ENCODE assay signal across 13 cellular contexts in the genomic region with DNA sequence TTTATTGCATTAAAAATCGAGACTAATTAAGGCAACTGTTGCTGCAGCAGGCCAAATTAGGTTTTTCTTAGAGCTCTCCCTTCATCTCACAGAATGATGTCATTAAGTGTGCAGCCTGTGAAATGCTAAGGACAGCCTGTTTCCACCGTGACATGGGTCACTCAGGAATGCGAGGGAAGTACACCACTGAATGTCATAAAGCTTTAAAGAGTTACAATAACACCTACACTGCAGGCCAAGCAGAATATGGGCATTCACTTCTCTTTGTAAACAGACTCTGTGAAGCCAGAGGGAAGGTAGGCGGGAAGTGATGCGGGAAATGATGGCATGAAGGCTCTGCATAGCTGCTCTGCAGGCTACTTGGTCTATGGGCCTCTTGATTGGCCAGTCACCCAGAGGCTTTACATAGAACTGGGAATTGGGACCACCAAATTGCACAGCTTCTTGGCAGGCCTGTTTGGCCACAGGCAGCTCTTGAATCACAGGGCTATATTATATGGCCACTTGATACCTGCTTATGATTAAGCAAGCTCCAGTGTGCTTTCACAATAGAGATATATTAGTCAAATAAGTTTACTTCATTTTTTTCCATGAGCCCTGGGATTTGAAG. TPM values are rescaled to one million over a fixed set of nuclear protein-coding genes. Genes with fewer than 3 reads are reported as not detected.
DNase-seq lines count a peak whose midpoint lies in the region; ATAC-seq and TF ChIP-seq lines count a peak whose summit lies in the region.
"Had no signal": no experiment of that assay in that cellular context is flagged by ENCODE, and none has a peak within 500 bp of the region (broad histone marks: within the 10 kb centered on the region; RNA-seq: fewer than 3 reads in every experiment).

No MANE protein-coding gene starts in this region.

- peaks cover 7% of the 10 kb centered on the region for H3K27me3 Mint-ChIP-seq in endodermal cell (ENCODE audit: insufficient read depth)
- H3K27me3 Mint-ChIP-seq in activated CD4-positive, alpha-beta memory T cell treated with anti-CD3 and anti-CD28 coated beads for 36 hours = peaks cover 11% of the 10 kb centered on the region

- CTCF ChIA-PET in activated CD4-positive, alpha-beta memory T cell treated with anti-CD3 and anti-CD28 coated beads for 36 hours (lab: Charles Lee) = interaction anchor here (0.8 to 0.9 kb wide), 3 partner anchors 29 to 433 kb away, joined by 3 read pairs; no protein-coding TSS in a partner anchor

- POLR2A ChIA-PET in activated CD4-positive, alpha-beta memory T cell treated with anti-CD3 and anti-CD28 coated beads for 36 hours (lab: Charles Lee) = no interaction called here

- H3K36me3 Mint-ChIP-seq in endodermal cell (ENCODE audit: low read depth) = no peaks in the 10 kb centered on the region
- no peaks in the 10 kb centered on the region for H3K36me3 Mint-ChIP-seq in activated CD4-positive, alpha-beta memory T cell treated with anti-CD3 and anti-CD28 coated beads for 36 hours

- no peak overlapping the region for H3K27ac Mint-ChIP-seq in endodermal cell
- H3K27ac Mint-ChIP-seq in activated CD4-positive, alpha-beta memory T cell treated with anti-CD3 and anti-CD28 coated beads for 36 hours = no peak overlapping the region

- H3K27ac ChIP-seq in endodermal cell (ENCODE audit: low read depth, low read length) = no peak overlapping the region
- H3K27ac ChIP-seq: adrenal gland, esophagus muscularis mucosa had no signal

- in situ Hi-C loops in Caki2 (cut with HindIII; ENCODE audit: low pct_unique_long_range_greater_than_20kb, low sequenced_read_pairs) = no loop called here

- 65 to 75% methylated on average over 3 to 5 of the region's 5 CpGs for WGBS in endodermal cell (ENCODE audit: insufficient coverage in 1 of 2, insufficient read length in 1 of 2), 2 experiments

- H3K4me3 ChIP-seq in endodermal cell (ENCODE audit: low read length) (no peak overlapping the region), mucosa of descending colon (no peak overlapping the region)
- H3K4me3 ChIP-seq: adrenal gland, esophagus muscularis mucosa, K562 had no signal

- H3K9me3 ChIP-seq in endodermal cell (ENCODE audit: control insufficient read depth, low read length) (no peaks in the 10 kb centered on the region), mucosa of descending colon (no peaks in the 10 kb centered on the region)
- H3K9me3 ChIP-seq: adrenal gland, esophagus muscularis mucosa had no signal

- peaks cover 17% of the 10 kb centered on the region for H3K4me1 ChIP-seq in endodermal cell (ENCODE audit: control insufficient read depth, insufficient read depth, low read length)
- H3K4me1 ChIP-seq in mucosa of descending colon (ENCODE audit: low read depth) = no peaks in the 10 kb centered on the region
- H3K4me1 ChIP-seq: adrenal gland, esophagus muscularis mucosa had no signal

- peaks cover 37% of the 10 kb centered on the region for H3K4me1 Mint-ChIP-seq in endodermal cell
- H3K4me1 Mint-ChIP-seq in activated CD4-positive, alpha-beta memory T cell treated with anti-CD3 and anti-CD28 coated beads for 36 hours (ENCODE audit: low read depth) = no peaks in the 10 kb centered on the region

- intact Hi-C loops in mucosa of descending colon (cut with DNase I, micrococcal nuclease) = no loop called here
- intact Hi-C loops in activated CD4-positive, alpha-beta memory T cell treated with anti-CD3 and anti-CD28 coated beads for 36 hours (cut with micrococcal nuclease) = no loop called here

- H3K4me3 Mint-ChIP-seq in endodermal cell = no peak overlapping the region
- no peak overlapping the region for H3K4me3 Mint-ChIP-seq in activated CD4-positive, alpha-beta memory T cell treated with anti-CD3 and anti-CD28 coated beads for 36 hours

- H3K36me3 ChIP-seq in endodermal cell (ENCODE audit: control insufficient read depth, insufficient read depth, low read length) (no peaks in the 10 kb centered on the region), mucosa of descending colon (ENCODE audit: low read depth) (no peaks in the 10 kb centered on the region)
- H3K36me3 ChIP-seq: adrenal gland, esophagus muscularis mucosa had no signal

- TF ChIP-seq CTCF in endodermal cell (conservative IDR thresholded peaks at IDR 0.05) = no peak
- TF ChIP-seq CTCF in mucosa of descending colon (IDR thresholded peaks at IDR 0.05) = no peak

- ATAC-seq in mucosa of descending colon = peak; percentile 15
- ATAC-seq in HG03565 (IDR thresholded peaks at IDR 0.05; ENCODE audit: unreplicated experiment) = no peak
- no peak for ATAC-seq in HG03095 (IDR thresholded peaks at IDR 0.05; ENCODE audit: unreplicated experiment)
- ATAC-seq: K562, left ventricle myocardium superior had no signal

- DNase-seq in Caki2 (ENCODE audit: low read depth) (peak; percentile 66), LHCN-M2 (ENCODE audit: low read depth) (peak; percentile 48), endodermal cell (peak; percentile 78), mucosa of descending colon (no peak), NCI-H2107 treated with DMSO at 0.1 percent for 48 hours (lab: John Stamatoyannopoulos, UW; ENCODE audit: unreplicated experiment) (no peak)
- DNase-seq in activated CD4-positive, alpha-beta memory T cell treated with anti-CD3 and anti-CD28 coated beads for 36 hours = no peak
- DNase-seq: left ventricle myocardium superior, T-helper 1 cell had no signal

- H3K9me3 Mint-ChIP-seq in endodermal cell = no peaks in the 10 kb centered on the region
- no peaks in the 10 kb centered on the region for H3K9me3 Mint-ChIP-seq in activated CD4-positive, alpha-beta memory T cell treated with anti-CD3 and anti-CD28 coated beads for 36 hours

- no peaks in the 10 kb centered on the region for H3K27me3 ChIP-seq in endodermal cell (ENCODE audit: control insufficient read depth, insufficient read depth, low read length, poor library complexity, severe bottlenecking)
- H3K27me3 ChIP-seq: adrenal gland, esophagus muscularis mucosa had no signal

- no peak overlapping the region for H3K9ac ChIP-seq in endodermal cell (ENCODE audit: extremely low read depth, low read length, poor library complexity, severe bottlenecking)

RNA-seq across cellular contexts. Expression of a gene that starts 28.4 kb away (rescaled TPM):
- total RNA-seq in Caki2 (2014; rRNA removed; shearing (Covaris generic); ENCODE audit: low replicate concordance) = 33.1 and 55.5 TPM in 2 replicates
- total RNA-seq in LHCN-M2 (2014; rRNA removed) = 80.1 and 114 TPM in 2 replicates
- 132 TPM for polyA plus RNA-seq in LHCN-M2 (2012)
- total RNA-seq in endodermal cell = 10 to 100 TPM; 23.4 to 33.7 TPM
- 14.4 TPM for polyA plus RNA-seq in endodermal cell (2013, experiment 1 of 2)
- 15.6 TPM for polyA plus RNA-seq in endodermal cell (2013, experiment 2 of 2)
- total RNA-seq in mucosa of descending colon = 100 to 1,000 TPM in 1 of 3 donors, 10 to 100 TPM in 2; 47.5 to 102 (median 57.8) TPM
- total RNA-seq in activated CD4-positive, alpha-beta memory T cell treated with anti-CD3 and anti-CD28 coated beads for 36 hours = 10 to 100 TPM; 10.7 to 12.2 TPM

RNA-seq across cellular contexts. Expression of a gene that starts 58.8 kb away (rescaled TPM):
- total RNA-seq in Caki2 (2014; rRNA removed; shearing (Covaris generic); ENCODE audit: low replicate concordance) = not detected in 2 replicates
- total RNA-seq in LHCN-M2 (2014; rRNA removed) (not detected in 2 replicates), endodermal cell (1 to 10 TPM in 1 of 2 donors, under 1 TPM in 1; 0.95 to 1.0 TPM), mucosa of descending colon (10 to 100 TPM; 17.6 to 52.4 (median 48.6) TPM)
- 0.18 TPM for polyA plus RNA-seq in LHCN-M2 (2012)
- 0.28 TPM for polyA plus RNA-seq in endodermal cell (2013, experiment 1 of 2)
- polyA plus RNA-seq in endodermal cell (2013, experiment 2 of 2) = 0.21 TPM
- total RNA-seq in activated CD4-positive, alpha-beta memory T cell treated with anti-CD3 and anti-CD28 coated beads for 36 hours = under 1 TPM; 0.62 to 0.68 TPM
- polyA plus RNA-seq: K562 had no signal

Comparison
In these comparisons a context has a peak if more than half of its experiments do, and no peak if none do; other contexts are left out.
1. DNase-seq: peak in Caki2 (single experiment), LHCN-M2 (single experiment) and endodermal cell (single experiment); none in mucosa of descending colon (0 of 3), activated CD4-positive, alpha-beta memory T cell treated with anti-CD3 and anti-CD28 coated beads for 36 hours (single experiment) and NCI-H2107 treated with DMSO at 0.1 percent for 48 hours (single experiment).
2. RNA of a gene that starts 58.8 kb away (total RNA-seq): 17.6 to 52.4 TPM in mucosa of descending colon; 0.95 to 1.0 TPM in endodermal cell, 0.62 to 0.68 TPM in activated CD4-positive, alpha-beta memory T cell treated with anti-CD3 and anti-CD28 coated beads for 36 hours, not detected in Caki2 and not detected in LHCN-M2; every median in the first group is over 4 times any median in the second.